In the genomic region with DNA sequence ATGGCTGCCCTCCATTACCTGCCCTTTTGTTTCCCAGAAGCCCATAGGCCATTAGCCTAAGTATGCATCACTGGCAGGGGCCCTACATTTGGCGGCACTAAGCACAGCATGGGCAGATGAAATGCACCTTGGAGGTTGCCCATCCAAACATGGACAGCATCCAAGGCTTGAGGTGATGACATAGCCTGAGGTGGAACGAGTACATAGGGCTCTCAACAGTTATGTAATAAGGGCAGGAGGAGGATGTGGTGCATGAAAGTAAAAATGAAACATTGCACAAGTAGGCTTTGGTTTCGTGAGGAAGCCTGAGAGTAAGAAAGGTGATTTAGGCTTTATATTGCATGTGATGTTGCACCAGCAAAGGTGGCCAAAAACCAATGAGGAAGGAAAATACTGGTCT, we compare ENCODE assay signal across 8 cellular contexts.
A peak's percentile ranks its signal among the peaks of the same experiment; 100 is the strongest.
DNase-seq lines count a peak whose midpoint lies in the region; ATAC-seq, FAIRE-seq and TF ChIP-seq lines count a peak whose summit lies in the region.

No MANE protein-coding gene starts in this region.

- H3K9me3 ChIP-seq in MM.1S (replicated peaks; ENCODE audit: insufficient read depth, low read length), result no peaks in the 10 kb centered on the region
- peaks cover 2% of the 10 kb centered on the region for H3K9me3 ChIP-seq in mammary epithelial cell (replicated peaks; ENCODE audit: insufficient read depth, low read length)
- no peaks in the 10 kb centered on the region for H3K9me3 ChIP-seq in small intestine (ENCODE audit: control insufficient read depth, low read depth)

- dilution Hi-C loops in mammary epithelial cell (cut with HindIII; ENCODE audit: low sequenced_read_pairs), result no loop called here

- H3K4me3 ChIP-seq in MM.1S (ENCODE audit: low read length), result no peak overlapping the region
- no peak overlapping the region for H3K4me3 ChIP-seq in mammary epithelial cell (replicated peaks in 1 of 3; ENCODE audit: insufficient read depth in 1 of 3, low read depth in 2 of 3, low read length in 3 of 3)
- no peak overlapping the region for H3K4me3 ChIP-seq in small intestine (ENCODE audit: low read depth in 1 of 2, low read length in 2 of 2)

- H2AFZ ChIP-seq in MM.1S (ENCODE audit: low read length), result no peak overlapping the region
- H2AFZ ChIP-seq in mammary epithelial cell (ENCODE audit: low read depth, low read length), result peak overlapping the region; percentile 5

- no peaks in the 10 kb centered on the region for H3K9me2 ChIP-seq in MM.1S (replicated peaks; ENCODE audit: insufficient read depth, low read length)

- H3K36me3 ChIP-seq in MM.1S (replicated peaks; ENCODE audit: insufficient read depth, low read length), result no peaks in the 10 kb centered on the region
- H3K36me3 ChIP-seq in mammary epithelial cell (ENCODE audit: insufficient read depth, low read length), result no peaks in the 10 kb centered on the region
- H3K36me3 ChIP-seq in small intestine (ENCODE audit: control insufficient read depth in 2 of 2, insufficient read depth in 2 of 2, low read length in 2 of 2), result no peaks in the 10 kb centered on the region

- intact Hi-C loops in mammary epithelial cell (cut with micrococcal nuclease), result no loop called here

- H3K9ac ChIP-seq in MM.1S (ENCODE audit: low read length) (no peak overlapping the region), mammary epithelial cell (ENCODE audit: insufficient read depth, low read length) (no peak overlapping the region)

- no peaks in the 10 kb centered on the region for H3K79me2 ChIP-seq in MM.1S (ENCODE audit: low read length)
- no peaks in the 10 kb centered on the region for H3K79me2 ChIP-seq in mammary epithelial cell (ENCODE audit: insufficient read depth, low read length)

- H3K27ac ChIP-seq in MM.1S (ENCODE audit: low read length) (no peak overlapping the region), mammary epithelial cell (ENCODE audit: insufficient read depth, low read depth, low read length) (no peak overlapping the region), small intestine (ENCODE audit: low read depth in 1 of 2, low read length in 1 of 2) (no peak overlapping the region)

- 4% methylated on average over 3 of the region's 3 CpGs for WGBS in mammary epithelial cell (ENCODE audit: low coverage, missing lambda C conversion rate)
- WGBS in small intestine, 3 donors, result 45 to 62% (median 49%) methylated on average over 3 of the region's 3 CpGs

- in situ Hi-C loops in mammary epithelial cell (cut with MboI; ENCODE audit: low sequenced_read_pairs in 2 of 2), result no loop called here

- DNase-seq in MM.1S (peak; percentile 68), mammary epithelial cell (peak; percentile 78), globus pallidus (ENCODE audit: low spot score) (no peak), hepatic stellate cell (ENCODE audit: low spot score) (no peak), small intestine (no peak), superior temporal gyrus (ENCODE audit: extremely low spot score) (no peak)

- ATAC-seq in GM18520 (IDR thresholded peaks at IDR 0.05; ENCODE audit: unreplicated experiment) (peak; percentile 98), GM21619 (IDR thresholded peaks at IDR 0.05; ENCODE audit: unreplicated experiment) (peak; percentile 100)

- H3K4me1 ChIP-seq in MM.1S (ENCODE audit: low read length) (peaks cover 10% of the 10 kb centered on the region), mammary epithelial cell (ENCODE audit: insufficient read depth, low read length) (peaks cover 14% of the 10 kb centered on the region), small intestine (ENCODE audit: control insufficient read depth in 2 of 2, insufficient read depth in 1 of 2, low read depth in 1 of 2, low read length in 1 of 2) (no peaks in the 10 kb centered on the region)

- no peaks in the 10 kb centered on the region for H3K27me3 ChIP-seq in MM.1S (replicated peaks; ENCODE audit: insufficient read depth, low read length)
- no peaks in the 10 kb centered on the region for H3K27me3 ChIP-seq in mammary epithelial cell (ENCODE audit: insufficient read depth, low read length)
- no peaks in the 10 kb centered on the region for H3K27me3 ChIP-seq in small intestine (ENCODE audit: control insufficient read depth in 2 of 2, insufficient read depth in 2 of 2, low read length in 2 of 2)

- H3K4me2 ChIP-seq in MM.1S (ENCODE audit: low read depth, low read length) (peak overlapping the region; percentile 12; the same call in 1 of the 2 replicates), mammary epithelial cell (ENCODE audit: insufficient read depth, low read depth, low read length) (no peak overlapping the region)

- FAIRE-seq in small intestine (lab: Jason Lieb, UNC), result no peak

- H3F3A ChIP-seq in MM.1S (ENCODE audit: insufficient read depth, low read length), result no peaks in the 10 kb centered on the region

- no TSS peak for BruUV-seq in mammary epithelial cell (replicated peaks; lab: Mats Ljungman, UMichigan)

- TF ChIP-seq CTCF in MM.1S (IDR thresholded peaks at IDR 0.05; ENCODE audit: low read length) (no peak), mammary epithelial cell (conservative IDR thresholded peaks at IDR 0.05 in 1 of 2, IDR thresholded peaks at IDR 0.05 in 1 of 2; ENCODE audit: extremely low read depth in 1 of 2, insufficient read depth in 1 of 2, low read depth in 1 of 2, low read length in 2 of 2) (no peak)

- CTCF ChIA-PET in mammary epithelial cell (lab: Charles Lee; ENCODE audit: low non-redundant PET), result no interaction called here

- H4K20me1 ChIP-seq in MM.1S (ENCODE audit: insufficient read depth, low read length) (no peaks in the 10 kb centered on the region), mammary epithelial cell (ENCODE audit: insufficient read depth, low read length) (no peaks in the 10 kb centered on the region)

Comparison
In these comparisons a context has a peak if more than half of its experiments do, and no peak if none do; other contexts are left out.
1. DNase-seq: peak in MM.1S (single experiment) and mammary epithelial cell (single experiment); none in globus pallidus (single experiment), hepatic stellate cell (single experiment), small intestine (single experiment) and superior temporal gyrus (single experiment).